Comparison of ENCODE assay signal across 34 cellular contexts in genomic region chr16:7103056-7103455, GRCh38.
"Had no signal": no experiment of that assay in that cellular context is flagged by ENCODE, and none has a peak within 500 bp of the region (broad histone marks: within the 10 kb centered on the region; RNA-seq: fewer than 3 reads in every experiment).

No MANE protein-coding gene starts in this region.

- H3K4me3 ChIP-seq: MG63 had no signal

- H3K27me3 ChIP-seq: MG63 had no signal

- H3K9me3 ChIP-seq: MG63 had no signal

- H3K36me3 ChIP-seq: MG63 had no signal

- DNase-seq: Karpas-422, Kasumi-1, MG63, MM.1S, MV-4-11, NCI-H1048, NCI-H1092, NCI-H1092 treated with DMSO at 0.1 percent for 48 hours, NCI-H1105, NCI-H1105 treated with DMSO at 0.1 percent for 48 hours, NCI-H1417, NCI-H1417 treated with DMSO at 0.1 percent for 48 hours, NCI-H1436, NCI-H1436 treated with DMSO at 0.1 percent for 48 hours, NCI-H146, NCI-H1694, NCI-H1694 treated with DMSO at 0.1 percent for 48 hours, NCI-H187, NCI-H187 treated with DMSO at 0.1 percent for 48 hours, NCI-H1930, NCI-H2029, NCI-H2029 treated with DMSO at 0.1 percent for 48 hours, NCI-H2081, NCI-H2081 treated with DMSO at 0.1 percent for 48 hours, NCI-H2107, NCI-H2171, NCI-H2171 treated with DMSO at 0.1 percent for 48 hours, NCI-H2227 treated with DMSO at 0.1 percent for 48 hours, NCI-H226, NCI-H345, NCI-H446, NCI-H446 treated with DMSO at 0.1 percent for 48 hours, NCI-H510A, NCI-H510A treated with DMSO at 0.1 percent for 48 hours had no signal
